In genomic region chr4:89829470-89830138, GRCh38 we compare ENCODE assay signal across 8 cellular contexts. TPM values are rescaled to one million over a fixed set of nuclear protein-coding genes. Genes with fewer than 3 reads are reported as not detected.
DNase-seq lines count a peak whose midpoint lies in the region; ATAC-seq lines count a peak whose summit lies in the region.

No MANE protein-coding gene starts in this region.

- H3K9me3 Mint-ChIP-seq in immature natural killer cell = peaks cover 0 to 3% (median 0%) of the 10 kb centered on the region in 6 donors

- H3K9me3 ChIP-seq in HAP-1 = no peaks in the 10 kb centered on the region

- ATAC-seq in GM19025 (IDR thresholded peaks at IDR 0.05; ENCODE audit: low read depth, unreplicated experiment) (peak; percentile 90), HG03108 (IDR thresholded peaks at IDR 0.05; ENCODE audit: unreplicated experiment) (peak; percentile 68)

- H3K27ac Mint-ChIP-seq in immature natural killer cell = peak overlapping the region; percentile 15 to 78 (median 40)

- H3K27me3 Mint-ChIP-seq in immature natural killer cell (ENCODE audit: low read depth in 3 of 3) = peaks cover 0 to 1% (median 0%) of the 10 kb centered on the region in 3 donors

- no peak overlapping the region for H3K4me3 ChIP-seq in HAP-1

- no peaks in the 10 kb centered on the region for H3K27me3 ChIP-seq in HAP-1 (ENCODE audit: low read depth)

- peaks cover 15% of the 10 kb centered on the region for H3K36me3 ChIP-seq in HAP-1 (replicated peaks)

- in situ Hi-C loops in HAP-1 (cut with MboI; ENCODE audit: low sequenced_read_pairs) = no loop called here

- peak overlapping the region; percentile 29 to 61 (median 55) for H3K4me3 Mint-ChIP-seq in immature natural killer cell

- DNase-seq in Ammon's horn (ENCODE audit: low spot score) = peak; percentile 89
- peak; percentile 40 for DNase-seq in UCSD-AML1 (lab: John Stamatoyannopoulos, UW; ENCODE audit: unreplicated experiment)
- DNase-seq in immature natural killer cell = peak; percentile 48 to 64 (median 61)
- no peak for DNase-seq in HAP-1 (ENCODE audit: low spot score in 2 of 2)
- DNase-seq in HCEC 1CT = no peak
- DNase-seq in effector CD4-positive, alpha-beta T cell = no peak

- peaks cover 11 to 24% of the 10 kb centered on the region in 2 donors for H3K4me1 Mint-ChIP-seq in immature natural killer cell

- H3K36me3 Mint-ChIP-seq in immature natural killer cell = no peaks in the 10 kb centered on the region

- H3K4me1 ChIP-seq in HAP-1 = peaks cover 2% of the 10 kb centered on the region; the same call in 1 of the 2 replicates

RNA-seq across cellular contexts. Expression of gene SNCA, which starts 7.4 kb away (rescaled TPM):
- 1 to 10 TPM; 4.6 to 7.2 (median 4.8) TPM for polyA plus RNA-seq in immature natural killer cell

Comparison
In these comparisons a context has a peak if more than half of its experiments do, and no peak if none do; other contexts are left out.
1. DNase-seq: peak in Ammon's horn (single experiment), UCSD-AML1 (single experiment) and immature natural killer cell (3 of 3); none in HAP-1 (0 of 2), HCEC 1CT (single experiment) and effector CD4-positive, alpha-beta T cell (single experiment).